Comparison of ENCODE assay signal across 8 cellular contexts in the genomic region with DNA sequence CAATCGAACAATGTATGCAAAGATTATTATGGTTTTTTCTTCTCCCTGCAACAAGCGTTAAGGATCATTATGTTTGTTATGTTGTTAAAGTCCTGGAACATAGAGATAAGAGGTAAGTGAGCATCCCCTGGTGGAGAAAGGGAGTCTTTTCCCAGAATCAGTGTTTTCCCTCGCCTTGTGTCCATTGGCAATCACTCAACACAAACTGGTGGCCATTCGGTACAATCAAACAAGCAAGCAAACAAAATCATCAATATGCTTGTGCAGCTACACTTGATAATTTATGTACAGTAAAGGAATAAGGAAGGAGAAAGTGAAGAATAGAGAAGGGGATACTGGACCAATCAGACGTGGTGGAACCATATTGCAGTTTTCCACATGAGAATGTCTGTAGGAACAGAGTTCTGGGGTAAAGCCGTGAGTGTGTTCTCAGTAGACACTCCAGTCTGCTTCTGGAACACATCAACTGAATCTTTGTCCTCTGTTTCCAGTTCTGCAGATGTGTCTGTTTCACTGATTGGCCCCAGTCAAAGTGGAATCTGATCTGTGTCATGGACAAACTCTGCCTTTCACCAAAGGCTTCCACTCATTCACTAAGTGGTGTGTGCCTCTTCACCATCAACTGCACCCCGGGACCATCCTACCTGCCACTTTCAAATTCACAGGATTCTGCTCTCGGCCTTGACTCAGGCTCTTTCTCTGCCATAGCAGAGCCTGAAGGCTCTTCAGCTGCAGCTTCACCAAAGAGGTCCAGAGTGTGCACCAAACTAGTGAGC.
DNase-seq lines count a peak whose midpoint lies in the region; ATAC-seq and TF ChIP-seq lines count a peak whose summit lies in the region.

No MANE protein-coding gene starts in this region.

- no peak overlapping the region for H3K4me2 ChIP-seq in DND-41 (ENCODE audit: insufficient read depth, low read length)
- H3K4me2 ChIP-seq in SK-N-SH = no peak overlapping the region

- H3K79me2 ChIP-seq in DND-41 (ENCODE audit: insufficient read depth, low read length) = no peaks in the 10 kb centered on the region
- peaks cover 7% of the 10 kb centered on the region for H3K79me2 ChIP-seq in SK-N-SH (ENCODE audit: insufficient read depth)

- no peaks in the 10 kb centered on the region for H3K9me3 ChIP-seq in DND-41 (ENCODE audit: insufficient read depth, low read length, severe bottlenecking)
- no peaks in the 10 kb centered on the region for H3K9me3 ChIP-seq in SK-N-SH

- CTCF ChIA-PET in SK-N-SH (lab: Yijun Ruan, JAX) = interaction anchor here (1.2 to 5.1 kb wide), 4 partner anchors 10 to 246 kb away, joined by 3 to 30 read pairs (median 5); a partner anchor contains a TSS

- no peak overlapping the region for H2AFZ ChIP-seq in DND-41 (ENCODE audit: low read depth, low read length)
- no peak overlapping the region for H2AFZ ChIP-seq in SK-N-SH (ENCODE audit: low read depth)

- H3K36me3 ChIP-seq in DND-41 (ENCODE audit: insufficient read depth, low read length) (no peaks in the 10 kb centered on the region), SK-N-SH (replicated peaks in 1 of 2; ENCODE audit: control insufficient read depth in 1 of 2, insufficient read depth in 2 of 2, low read length in 1 of 2) (no peaks in the 10 kb centered on the region)

- H3K4me3 ChIP-seq in DND-41 (ENCODE audit: low read depth in 1 of 2, low read length in 2 of 2) (no peak overlapping the region), SK-N-SH (ENCODE audit: low read depth in 2 of 2, low read length in 1 of 2) (no peak overlapping the region)

- WGBS in SK-N-SH (ENCODE audit: low lambda C conversion rate) = 9% methylated on average over 8 of the region's 8 CpGs

- H3K27me3 ChIP-seq in DND-41 (ENCODE audit: insufficient read depth, low read length, poor library complexity) (peaks cover 26% of the 10 kb centered on the region), SK-N-SH (ENCODE audit: insufficient read depth) (no peaks in the 10 kb centered on the region)

- H3K27ac ChIP-seq in DND-41 (ENCODE audit: low read length) = no peak overlapping the region
- no peak overlapping the region for H3K27ac ChIP-seq in SK-N-SH (ENCODE audit: low read depth in 2 of 2, low read length in 1 of 2)

- DNase-seq in DND-41 (no peak), SK-N-SH (peak; percentile 76), hepatic stellate cell (ENCODE audit: low spot score) (peak; percentile 58)

- TF ChIP-seq CTCF in DND-41 (IDR thresholded peaks at IDR 0.05; ENCODE audit: borderline replicate concordance, extremely low read depth, low read length, poor library complexity, severe bottlenecking) (peak; percentile 64), SK-N-SH (IDR thresholded peaks at IDR 0.05) (peak; percentile 80)

- H3K9ac ChIP-seq in DND-41 (ENCODE audit: low read depth, low read length) (no peak overlapping the region), SK-N-SH (no peak overlapping the region)

- H3K4me1 ChIP-seq in DND-41 (ENCODE audit: insufficient read depth, low read length) = peaks cover 34% of the 10 kb centered on the region
- H3K4me1 ChIP-seq in SK-N-SH (ENCODE audit: control insufficient read depth in 1 of 2, insufficient read depth in 2 of 2, low read depth in 1 of 2, low read length in 1 of 2) = peaks cover 0 to 8% of the 10 kb centered on the region in 2 experiments; a peak in 2 of 4 replicates

- POLR2A ChIA-PET in SK-N-SH (lab: Yijun Ruan, JAX) = no interaction called here

- no peak for TF ChIP-seq EP300 in Ishikawa (IDR thresholded peaks at IDR 0.05; ENCODE audit: borderline replicate concordance)
- TF ChIP-seq EP300 in SK-N-SH (IDR thresholded peaks at IDR 0.05; ENCODE audit: borderline replicate concordance in 1 of 2, low read depth in 1 of 2, low read length in 1 of 2) = no peak

- TF ChIP-seq RAD21 in Ishikawa (IDR thresholded peaks at IDR 0.05; ENCODE audit: low read depth) (peak; percentile 72), SK-N-SH (IDR thresholded peaks at IDR 0.05; ENCODE audit: low read length) (peak; percentile 86)

- ATAC-seq in DND-41 (ENCODE audit: insufficient read depth, low read depth) (no peak), GM18519 (IDR thresholded peaks at IDR 0.05; ENCODE audit: low FRiP score, unreplicated experiment) (no peak), GM18520 (IDR thresholded peaks at IDR 0.05; ENCODE audit: unreplicated experiment) (no peak), HG02610 (IDR thresholded peaks at IDR 0.05; ENCODE audit: unreplicated experiment) (no peak), HG03135 (IDR thresholded peaks at IDR 0.05; ENCODE audit: unreplicated experiment) (no peak)

- H4K20me1 ChIP-seq in DND-41 (ENCODE audit: insufficient read depth, low read length) = no peaks in the 10 kb centered on the region
- H4K20me1 ChIP-seq in SK-N-SH (ENCODE audit: insufficient read depth) = no peaks in the 10 kb centered on the region

- H3K9me2 ChIP-seq in SK-N-SH = no peaks in the 10 kb centered on the region

- H3F3A ChIP-seq in SK-N-SH (replicated peaks; ENCODE audit: insufficient read depth) = no peaks in the 10 kb centered on the region

TF ChIP-seq in Ishikawa, 13 proteins besides CTCF, POLR2A, EP300 and RAD21 (continues in another document):
- TF ChIP-seq YY1 (IDR thresholded peaks at IDR 0.05; ENCODE audit: low read depth) (no peak), CREB1 (IDR thresholded peaks at IDR 0.05; ENCODE audit: low read depth) (no peak), FOXM1 (IDR thresholded peaks at IDR 0.05; ENCODE audit: borderline replicate concordance, low read depth) (no peak), TAF1 (IDR thresholded peaks at IDR 0.05; ENCODE audit: low read depth) (no peak), NFIC (IDR thresholded peaks at IDR 0.05) (no peak)
- TF ChIP-seq, protein P1, sequence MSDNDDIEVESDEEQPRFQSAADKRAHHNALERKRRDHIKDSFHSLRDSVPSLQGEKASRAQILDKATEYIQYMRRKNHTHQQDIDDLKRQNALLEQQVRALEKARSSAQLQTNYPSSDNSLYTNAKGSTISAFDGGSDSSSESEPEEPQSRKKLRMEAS (IDR thresholded peaks at IDR 0.05) = no peak
- TF ChIP-seq, protein P2, sequence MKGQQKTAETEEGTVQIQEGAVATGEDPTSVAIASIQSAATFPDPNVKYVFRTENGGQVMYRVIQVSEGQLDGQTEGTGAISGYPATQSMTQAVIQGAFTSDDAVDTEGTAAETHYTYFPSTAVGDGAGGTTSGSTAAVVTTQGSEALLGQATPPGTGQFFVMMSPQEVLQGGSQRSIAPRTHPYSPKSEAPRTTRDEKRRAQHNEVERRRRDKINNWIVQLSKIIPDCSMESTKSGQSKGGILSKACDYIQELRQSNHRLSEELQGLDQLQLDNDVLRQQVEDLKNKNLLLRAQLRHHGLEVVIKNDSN (IDR thresholded peaks at IDR 0.05) = no peak

TF ChIP-seq in SK-N-SH, 30 proteins besides CTCF, POLR2A, EP300 and RAD21:
- TF ChIP-seq SMC3 (IDR thresholded peaks at IDR 0.05; ENCODE audit: low read depth, low read length) (peak; percentile 63), RCOR1 (IDR thresholded peaks at IDR 0.05; ENCODE audit: low read length) (no peak)
